In the genomic region with DNA sequence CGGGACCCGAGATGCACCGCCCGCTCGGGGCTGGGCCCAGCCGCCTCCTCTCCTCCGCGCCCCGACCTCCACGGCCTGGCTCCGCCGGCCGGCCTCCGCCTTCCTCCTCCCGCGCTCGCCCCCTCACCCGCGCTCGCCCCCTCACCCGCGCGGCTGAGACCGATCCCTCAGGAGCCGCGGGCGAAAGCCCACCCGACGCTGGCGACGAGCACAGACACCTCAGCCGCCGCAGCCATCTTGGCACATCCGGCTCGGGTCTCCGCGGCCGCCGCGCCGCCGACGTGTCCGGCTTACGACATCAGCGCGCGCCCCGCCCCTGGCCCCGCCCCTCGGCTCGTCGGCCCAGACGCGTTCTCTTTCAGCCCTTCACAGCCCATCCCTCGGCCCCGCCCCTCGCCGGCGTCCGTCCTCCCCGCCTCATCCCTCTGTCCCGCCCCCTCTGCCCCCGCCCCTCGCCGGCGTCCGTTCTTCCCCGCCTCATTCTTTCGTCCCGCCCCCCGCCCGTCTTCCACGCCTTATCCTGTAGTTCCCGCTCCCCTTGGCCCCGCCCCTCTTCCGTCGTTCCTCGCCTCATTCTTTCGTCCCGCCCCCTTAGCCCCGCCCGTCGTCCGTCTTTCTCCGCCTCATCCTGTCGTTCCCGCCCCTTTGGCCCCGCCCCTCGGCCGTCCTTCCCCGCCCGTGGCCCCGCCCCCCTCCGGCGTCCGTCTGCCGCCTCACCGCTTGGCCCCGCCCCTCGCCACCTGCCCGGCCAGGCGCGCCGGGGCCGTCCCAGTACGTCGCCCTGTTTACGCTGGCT, we compare ENCODE assay signal across 8 cellular contexts. TPM values are rescaled to one million over a fixed set of nuclear protein-coding genes. Genes with fewer than 3 reads are reported as not detected.
A peak's percentile ranks its signal among the peaks of the same experiment; 100 is the strongest.
DNase-seq lines count a peak whose midpoint lies in the region; ATAC-seq and TF ChIP-seq lines count a peak whose summit lies in the region.

A gene with protein sequence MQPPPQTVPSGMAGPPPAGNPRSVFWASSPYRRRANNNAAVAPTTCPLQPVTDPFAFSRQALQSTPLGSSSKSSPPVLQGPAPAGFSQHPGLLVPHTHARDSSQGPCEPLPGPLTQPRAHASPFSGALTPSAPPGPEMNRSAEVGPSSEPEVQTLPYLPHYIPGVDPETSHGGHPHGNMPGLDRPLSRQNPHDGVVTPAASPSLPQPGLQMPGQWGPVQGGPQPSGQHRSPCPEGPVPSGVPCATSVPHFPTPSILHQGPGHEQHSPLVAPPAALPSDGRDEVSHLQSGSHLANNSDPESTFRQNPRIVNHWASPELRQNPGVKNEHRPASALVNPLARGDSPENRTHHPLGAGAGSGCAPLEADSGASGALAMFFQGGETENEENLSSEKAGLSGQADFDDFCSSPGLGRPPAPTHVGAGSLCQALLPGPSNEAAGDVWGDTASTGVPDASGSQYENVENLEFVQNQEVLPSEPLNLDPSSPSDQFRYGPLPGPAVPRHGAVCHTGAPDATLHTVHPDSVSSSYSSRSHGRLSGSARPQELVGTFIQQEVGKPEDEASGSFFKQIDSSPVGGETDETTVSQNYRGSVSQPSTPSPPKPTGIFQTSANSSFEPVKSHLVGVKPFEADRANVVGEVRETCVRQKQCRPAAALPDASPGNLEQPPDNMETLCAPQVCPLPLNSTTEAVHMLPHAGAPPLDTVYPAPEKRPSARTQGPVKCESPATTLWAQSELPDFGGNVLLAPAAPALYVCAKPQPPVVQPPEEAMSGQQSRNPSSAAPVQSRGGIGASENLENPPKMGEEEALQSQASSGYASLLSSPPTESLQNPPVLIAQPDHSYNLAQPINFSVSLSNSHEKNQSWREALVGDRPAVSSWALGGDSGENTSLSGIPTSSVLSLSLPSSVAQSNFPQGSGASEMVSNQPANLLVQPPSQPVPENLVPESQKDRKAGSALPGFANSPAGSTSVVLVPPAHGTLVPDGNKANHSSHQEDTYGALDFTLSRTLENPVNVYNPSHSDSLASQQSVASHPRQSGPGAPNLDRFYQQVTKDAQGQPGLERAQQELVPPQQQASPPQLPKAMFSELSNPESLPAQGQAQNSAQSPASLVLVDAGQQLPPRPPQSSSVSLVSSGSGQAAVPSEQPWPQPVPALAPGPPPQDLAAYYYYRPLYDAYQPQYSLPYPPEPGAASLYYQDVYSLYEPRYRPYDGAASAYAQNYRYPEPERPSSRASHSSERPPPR (N-terminal part only) (minus strand): TSS at position 248 of the 796 bp plus-strand sequence. CDS start 5,425 bp downstream, outside the sequence.

- intact Hi-C loops in activated naive CD4-positive, alpha-beta T cell treated with anti-CD3 and anti-CD28 coated beads for 36 hours (cut with micrococcal nuclease): loop anchor here (1.0 to 10.0 kb wide), 12 partner anchors 56 to 762 kb away; a partner anchor contains a TSS

- TF ChIP-seq EP300 in gastroesophageal sphincter (IDR thresholded peaks at IDR 0.05): no peak

- H3K4me3 ChIP-seq in NB4 (ENCODE audit: low read depth, low read length) (peak within 1 kb of the TSS; percentile 97), gastroesophageal sphincter (peak within 1 kb of the TSS; percentile 99), neutrophil (ENCODE audit: low read depth in 1 of 2, low read length in 1 of 2) (peak within 1 kb of the TSS; percentile 81 to 95)

- H3K36me3 ChIP-seq in gastroesophageal sphincter (peaks cover 0 to 19% of the 10 kb centered on the region in 2 donors), neutrophil (peaks cover 14% of the 10 kb centered on the region)

- ATAC-seq in HG02571 (IDR thresholded peaks at IDR 0.05; ENCODE audit: unreplicated experiment) (peak; percentile 50), gastroesophageal sphincter (peak; percentile 83)

- peaks cover 35% of the 10 kb centered on the region for H3K4me1 Mint-ChIP-seq in activated naive CD4-positive, alpha-beta T cell treated with anti-CD3 and anti-CD28 coated beads for 36 hours (ENCODE audit: low read depth)

- peaks cover 11% of the 10 kb centered on the region for H3K36me3 Mint-ChIP-seq in activated naive CD4-positive, alpha-beta T cell treated with anti-CD3 and anti-CD28 coated beads for 36 hours (ENCODE audit: low read depth)

- CTCF ChIA-PET in activated naive CD4-positive, alpha-beta T cell treated with anti-CD3 and anti-CD28 coated beads for 36 hours (lab: Charles Lee): interaction anchor here (0.8 to 8.6 kb wide), 8 partner anchors 50 to 189 kb away, joined by 3 to 88 read pairs (median 10); a partner anchor contains a TSS

- peak within 1 kb of the TSS; percentile 99 for H3K4me3 Mint-ChIP-seq in activated naive CD4-positive, alpha-beta T cell treated with anti-CD3 and anti-CD28 coated beads for 36 hours

- H3K4me1 ChIP-seq in gastroesophageal sphincter (peaks cover 3 to 56% (median 20%) of the 10 kb centered on the region in 3 donors), neutrophil (ENCODE audit: control insufficient read depth in 1 of 2, insufficient read depth in 1 of 2, low read depth in 1 of 2, low read length in 1 of 2) (peaks cover 34 to 39% of the 10 kb centered on the region in 2 experiments)

- DNase-seq in GM04504 (ENCODE audit: low read depth): peak; percentile 97
- peak; percentile 96 for DNase-seq in NB4 (ENCODE audit: low read depth)
- peak; percentile 93 for DNase-seq in SK-N-DZ (ENCODE audit: low spot score)
- peak; percentile 100 for DNase-seq in activated naive CD4-positive, alpha-beta T cell treated with anti-CD3 and anti-CD28 coated beads for 36 hours

- peak within 1 kb of the TSS; percentile 99 for H3K27ac Mint-ChIP-seq in activated naive CD4-positive, alpha-beta T cell treated with anti-CD3 and anti-CD28 coated beads for 36 hours

- H3K9me3 ChIP-seq in gastroesophageal sphincter (no peaks in the 10 kb centered on the region), neutrophil (no peaks in the 10 kb centered on the region)

- H3K9me3 Mint-ChIP-seq in activated naive CD4-positive, alpha-beta T cell treated with anti-CD3 and anti-CD28 coated beads for 36 hours: no peaks in the 10 kb centered on the region

- TF ChIP-seq CTCF in NB4 (IDR thresholded peaks at IDR 0.05; ENCODE audit: low read depth, low read length) (no peak), gastroesophageal sphincter (IDR thresholded peaks at IDR 0.05) (peak in 1 of 4 experiments; percentile 3), neutrophil (IDR thresholded peaks at IDR 0.05) (no peak), subcutaneous adipose tissue (IDR thresholded peaks at IDR 0.05; ENCODE audit: low read depth) (no peak)

- no peaks in the 10 kb centered on the region for H3K27me3 ChIP-seq in gastroesophageal sphincter
- peaks cover 16% of the 10 kb centered on the region for H3K27me3 ChIP-seq in neutrophil

- no peaks in the 10 kb centered on the region for H3K27me3 Mint-ChIP-seq in activated naive CD4-positive, alpha-beta T cell treated with anti-CD3 and anti-CD28 coated beads for 36 hours (ENCODE audit: low read depth)

- TF ChIP-seq POLR2A in NB4 (IDR thresholded peaks at IDR 0.05; ENCODE audit: extremely low read depth, insufficient read length) (peak; percentile 81), gastroesophageal sphincter (IDR thresholded peaks at IDR 0.05) (peak; percentile 87 to 94)

- 0 to 3% methylated on average over 3 to 22 of the region's 109 CpGs for WGBS in gastroesophageal sphincter (ENCODE audit: low coverage in 1 of 2), 2 donors

- H3K27ac ChIP-seq in gastroesophageal sphincter (peak within 1 kb of the TSS; percentile 99 to 100 (median 100)), neutrophil (peak within 1 kb of the TSS; percentile 100)

RNA-seq across cellular contexts. Expression of the gene that starts here (rescaled TPM):
- polyA plus RNA-seq in SK-N-DZ (2014; cell fraction: cytosol; rRNA removed): 15.0 and 17.1 TPM in 2 replicates
- polyA plus RNA-seq in SK-N-DZ (2014; cell fraction: nucleus; rRNA removed): 27.2 and 62.2 TPM in 2 replicates
- 10 to 100 TPM; 44.1 to 47.3 TPM for total RNA-seq in activated naive CD4-positive, alpha-beta T cell treated with anti-CD3 and anti-CD28 coated beads for 36 hours
- total RNA-seq in gastroesophageal sphincter (10 to 100 TPM; 35.5 to 71.0 (median 50.5) TPM), subcutaneous adipose tissue (10 to 100 TPM; 39.0 to 65.4 (median 52.9) TPM)

Comparison
In these comparisons a context has a peak if more than half of its experiments do, and no peak if none do; other contexts are left out.
1. Peak in every context shown above with its lines: DNase-seq, ATAC-seq, H3K4me3 ChIP-seq and H3K27ac ChIP-seq.